In genomic region chr2:46042711-46043110, GRCh38 we compare ENCODE assay signal across 22 cellular contexts.
A peak's percentile ranks its signal among the peaks of the same experiment; 100 is the strongest.
DNase-seq lines count a peak whose midpoint lies in the region; ATAC-seq, FAIRE-seq and TF ChIP-seq lines count a peak whose summit lies in the region.
"Had no signal": no experiment of that assay in that cellular context is flagged by ENCODE, and none has a peak within 500 bp of the region (broad histone marks: within the 10 kb centered on the region; RNA-seq: fewer than 3 reads in every experiment).

No MANE protein-coding gene starts in this region.

- H3K79me2 ChIP-seq in HepG2 (ENCODE audit: insufficient read depth, low read length) (no peaks in the 10 kb centered on the region), mammary epithelial cell (ENCODE audit: insufficient read depth, low read length) (no peaks in the 10 kb centered on the region)

- H3K36me3 Mint-ChIP-seq in MCF 10A (ENCODE audit: insufficient read depth, unreplicated experiment): peaks cover 5% of the 10 kb centered on the region

- no peak for TF ChIP-seq RAD21 in HepG2 (CRISPR knock-in tag; IDR thresholded peaks at IDR 0.05)

- H3K4me3 Mint-ChIP-seq in MCF 10A (ENCODE audit: unreplicated experiment): no peak overlapping the region

- WGBS in HepG2 (ENCODE audit: low lambda C conversion rate): 89% methylated on average over 3 of the region's 3 CpGs
- 76% methylated on average over 3 of the region's 3 CpGs for WGBS in prostate gland
- 90% methylated on average over 3 of the region's 3 CpGs for WGBS in mammary epithelial cell (ENCODE audit: low coverage, missing lambda C conversion rate)

- H3K9me3 Mint-ChIP-seq in MCF 10A (ENCODE audit: unreplicated experiment): no peaks in the 10 kb centered on the region

- dilution Hi-C loops in mammary epithelial cell (cut with HindIII; ENCODE audit: low sequenced_read_pairs): loop anchor here (5.0 kb wide), 1 partner anchor 120 kb away; no protein-coding TSS in a partner anchor

- ATAC-seq in HepG2 (no peak), HG02678 (IDR thresholded peaks at IDR 0.05; ENCODE audit: unreplicated experiment) (no peak), GM18502 (IDR thresholded peaks at IDR 0.05; ENCODE audit: poor library complexity, unreplicated experiment) (no peak), omental fat pad (ENCODE audit: low FRiP score) (no peak)

- POLR2A ChIA-PET in MCF 10A (lab: Yijun Ruan, JAX) (no interaction called here), HepG2 (lab: Yijun Ruan, JAX) (no interaction called here)

- no peak overlapping the region for H3K27ac Mint-ChIP-seq in MCF 10A (ENCODE audit: low read depth, unreplicated experiment)

- H3K4me1 Mint-ChIP-seq in MCF 10A (ENCODE audit: insufficient read depth, unreplicated experiment): no peaks in the 10 kb centered on the region

- H3K4me3 ChIP-seq in breast epithelium (no peak overlapping the region), HepG2 (replicated peaks in 1 of 3; ENCODE audit: insufficient read depth in 1 of 3, low read depth in 2 of 3, low read length in 3 of 3) (no peak overlapping the region), prostate gland (no peak overlapping the region), mammary epithelial cell (replicated peaks in 1 of 3; ENCODE audit: insufficient read depth in 1 of 3, low read depth in 2 of 3, low read length in 3 of 3) (no peak overlapping the region)
- H3K4me3 ChIP-seq: SJCRH30 had no signal

- TF ChIP-seq POLR2A in breast epithelium (IDR thresholded peaks at IDR 0.05) (no peak), HepG2 (IDR thresholded peaks at IDR 0.05; ENCODE audit: insufficient read depth in 1 of 2, low read depth in 2 of 2, low read length in 2 of 2) (no peak), prostate gland (IDR thresholded peaks at IDR 0.05) (no peak)

- H3K9ac ChIP-seq in HepG2 (ENCODE audit: insufficient read depth, low read depth, low read length): no peak overlapping the region
- H3K9ac ChIP-seq in mammary epithelial cell (ENCODE audit: insufficient read depth, low read length): no peak overlapping the region

- H3K4me2 ChIP-seq in HepG2 (ENCODE audit: low read depth, low read length): peak overlapping the region; percentile 48; the same call in 1 of the 2 replicates
- no peak overlapping the region for H3K4me2 ChIP-seq in mammary epithelial cell (ENCODE audit: insufficient read depth, low read depth, low read length)

- H2AFZ ChIP-seq in HepG2 (ENCODE audit: low read length) (no peak overlapping the region), mammary epithelial cell (ENCODE audit: low read depth, low read length) (no peak overlapping the region)

- H3K36me3 ChIP-seq in breast epithelium (no peaks in the 10 kb centered on the region), HepG2 (replicated peaks in 1 of 2; ENCODE audit: control insufficient read depth in 1 of 2, insufficient read depth in 2 of 2, low read length in 2 of 2) (no peaks in the 10 kb centered on the region), prostate gland (no peaks in the 10 kb centered on the region), mammary epithelial cell (ENCODE audit: insufficient read depth, low read length) (no peaks in the 10 kb centered on the region)
- H3K36me3 ChIP-seq: SJCRH30 had no signal

- H3K9me3 ChIP-seq in breast epithelium (no peaks in the 10 kb centered on the region), HepG2 (ENCODE audit: low read length) (no peaks in the 10 kb centered on the region), prostate gland (no peaks in the 10 kb centered on the region), mammary epithelial cell (replicated peaks; ENCODE audit: insufficient read depth, low read length) (no peaks in the 10 kb centered on the region)
- H3K9me3 ChIP-seq: SJCRH30 had no signal

- H4K20me1 ChIP-seq in HepG2 (ENCODE audit: insufficient read depth, low read length): no peaks in the 10 kb centered on the region
- no peaks in the 10 kb centered on the region for H4K20me1 ChIP-seq in mammary epithelial cell (ENCODE audit: insufficient read depth, low read length)

- no peaks in the 10 kb centered on the region for H3K27me3 Mint-ChIP-seq in MCF 10A (ENCODE audit: insufficient read depth, unreplicated experiment)

- no peak for DNase-seq in breast epithelium (ENCODE audit: low spot score in 2 of 2)
- no peak for DNase-seq in MCF 10A (ENCODE audit: unreplicated experiment)
- DNase-seq in HepG2 (ENCODE audit: low spot score): no peak
- DNase-seq in prostate gland (ENCODE audit: low spot score): peak; percentile 30
- no peak for DNase-seq in mammary epithelial cell
- no peak for DNase-seq in omental fat pad (ENCODE audit: low spot score)
- DNase-seq: 8988T, DMS53, GDM1, KBM-7, NCI-H1105, NCI-H146, NCI-H2029 treated with DMSO at 0.1 percent for 48 hours, NCI-H226, NCI-H510A treated with DMSO at 0.1 percent for 48 hours, SJCRH30 had no signal

- in situ Hi-C loops in HepG2 (cut with HindIII; ENCODE audit: extremely low pct_ligation_motif_present, low pct_unique_long_range_greater_than_20kb): no loop called here
- in situ Hi-C loops in mammary epithelial cell (cut with MboI; ENCODE audit: low sequenced_read_pairs in 2 of 2): no loop called here

- no peaks in the 10 kb centered on the region for H3K27me3 ChIP-seq in breast epithelium
- H3K27me3 ChIP-seq in HepG2 (ENCODE audit: control insufficient read depth in 1 of 2, insufficient read depth in 2 of 2, low read length in 2 of 2): no peaks in the 10 kb centered on the region
- no peaks in the 10 kb centered on the region for H3K27me3 ChIP-seq in prostate gland (replicated peaks; ENCODE audit: insufficient read depth)
- no peaks in the 10 kb centered on the region for H3K27me3 ChIP-seq in mammary epithelial cell (ENCODE audit: insufficient read depth, low read length)
- H3K27me3 ChIP-seq: SJCRH30 had no signal

- CTCF ChIA-PET in MCF 10A (lab: Yijun Ruan, JAX) (interaction anchor here (0.6 kb wide), 1 partner anchor 459 kb away, joined by 3 read pairs; no protein-coding TSS in a partner anchor), HepG2 (lab: Yijun Ruan, JAX; ENCODE audit: low intra/inter-chr PET ratio, low total read pairs) (no interaction called here), mammary epithelial cell (lab: Charles Lee; ENCODE audit: low non-redundant PET) (no interaction called here)

- H3K4me1 ChIP-seq in breast epithelium (peaks cover 0 to 3% of the 10 kb centered on the region in 2 donors), HepG2 (ENCODE audit: insufficient read depth, low read length) (peaks cover 54% of the 10 kb centered on the region), prostate gland (replicated peaks) (peaks cover 16% of the 10 kb centered on the region), mammary epithelial cell (ENCODE audit: insufficient read depth, low read length) (no peaks in the 10 kb centered on the region)

- TF ChIP-seq EP300 in HepG2 (IDR thresholded peaks at IDR 0.05; ENCODE audit: low read depth in 2 of 2, low read length in 2 of 2) (no peak), HepG2 (CRISPR knock-in tag; IDR thresholded peaks at IDR 0.05; ENCODE audit: borderline replicate concordance) (no peak)

- FAIRE-seq in HepG2 (lab: Jason Lieb, UNC): no peak
- FAIRE-seq: D721Med, GM19239, H54, RCC 7860 had no signal

- intact Hi-C loops in breast epithelium (cut with DNase I; ENCODE audit: low total_unique reads): no loop called here
- intact Hi-C loops in MCF 10A (cut with micrococcal nuclease): no loop called here
- intact Hi-C loops in HepG2 (cut with micrococcal nuclease; ENCODE audit: unreplicated experiment): no loop called here
- intact Hi-C loops in prostate gland (cut with DNase I): no loop called here
- intact Hi-C loops in mammary epithelial cell (cut with micrococcal nuclease): no loop called here

- TF ChIP-seq CTCF in breast epithelium (IDR thresholded peaks at IDR 0.05): no peak
- no peak for TF ChIP-seq CTCF in MCF 10A (IDR thresholded peaks at IDR 0.05; ENCODE audit: unreplicated experiment)
- TF ChIP-seq CTCF in HepG2 (CRISPR knock-in tag; IDR thresholded peaks at IDR 0.05): no peak
- no peak for TF ChIP-seq CTCF in prostate gland (IDR thresholded peaks at IDR 0.05)
- TF ChIP-seq CTCF in mammary epithelial cell (conservative IDR thresholded peaks at IDR 0.05 in 1 of 2, IDR thresholded peaks at IDR 0.05 in 1 of 2; ENCODE audit: extremely low read depth in 1 of 2, insufficient read depth in 1 of 2, low read depth in 1 of 2, low read length in 2 of 2): no peak
- no peak for TF ChIP-seq CTCF in omental fat pad (IDR thresholded peaks at IDR 0.05)

- H3K27ac ChIP-seq in breast epithelium (peak overlapping the region; percentile 43 to 50), HepG2 (ENCODE audit: extremely low read length, insufficient read depth, low read length) (no peak overlapping the region), prostate gland (peak overlapping the region; percentile 65 to 69), mammary epithelial cell (ENCODE audit: insufficient read depth, low read depth, low read length) (no peak overlapping the region)
- H3K27ac ChIP-seq: SJCRH30 had no signal

- BruUV-seq in MCF 10A (replicated peaks; lab: Mats Ljungman, UMichigan) (no TSS peak), HepG2 (replicated peaks; lab: Mats Ljungman, UMichigan) (no TSS peak), mammary epithelial cell (replicated peaks; lab: Mats Ljungman, UMichigan) (no TSS peak)

TF ChIP-seq in HepG2, 621 proteins besides CTCF, POLR2A, EP300 and RAD21 (continues in another document):
- TF ChIP-seq RORA (CRISPR knock-in tag; IDR thresholded peaks at IDR 0.05): 0 out of 2 replicates have a peak, but pooled peaks have one; percentile 64

Comparison
In these comparisons a context has a peak if more than half of its experiments do, and no peak if none do; other contexts are left out.
1. H3K27ac ChIP-seq: peak in breast epithelium (2 of 2) and prostate gland (2 of 2); none in HepG2 (single experiment) and mammary epithelial cell (single experiment).